In genomic region chr6:121242386-121242785, GRCh38 we compare ENCODE assay signal across 34 cellular contexts.
"Had no signal": no experiment of that assay in that cellular context is flagged by ENCODE, and none has a peak within 500 bp of the region (broad histone marks: within the 10 kb centered on the region; RNA-seq: fewer than 3 reads in every experiment).

No MANE protein-coding gene starts in this region.

- FAIRE-seq: astrocyte, colon, TTC549 had no signal

- H3K4me3 ChIP-seq: adrenal gland, body of pancreas, breast epithelium had no signal

- H3K27me3 ChIP-seq: adrenal gland, body of pancreas, brain microvascular endothelial cell, breast epithelium had no signal

- ATAC-seq: activated CD8-positive, alpha-beta T cell treated with anti-CD3 and anti-CD28 coated beads for 36 hours; activated naive CD4-positive, alpha-beta T cell treated with anti-CD3 and anti-CD28 coated beads, Interleukin-2, amount 50 U/mL, for 72 hours; activated T-cell treated with anti-CD3 and anti-CD28 coated beads, Interleukin-2, amount 50 U/mL, for 4 hours; activated T-cell treated with anti-CD3 and anti-CD28 coated beads, Interleukin-2, amount 50 U/mL, for 72 hours; activated T-helper 17 cell treated with anti-CD3 and anti-CD28 coated beads, Interleukin-2, amount 50 U/mL, for 72 hours; body of pancreas had no signal

- H3K27ac ChIP-seq: adrenal gland, body of pancreas, brain microvascular endothelial cell, breast epithelium, VCaP had no signal

- DNase-seq: activated B cell treated with CpG ODN at 0.5 μM for 24 hours; activated CD4-positive, alpha-beta memory T cell treated with anti-CD3 and anti-CD28 coated beads for 36 hours; activated CD4-positive, alpha-beta T cell treated with anti-CD3 and anti-CD28 coated beads for 4 hours; activated CD4-positive, alpha-beta T cell treated with anti-CD3 and anti-CD28 coated beads, Interleukin-2, amount 10 ng/mL, durations not matched to agents 24 days and 14 days; activated CD4-positive, alpha-beta T cell treated with anti-CD3 and anti-CD28 coated beads, Interleukin-2, amount 50 U/mL, for 1 hour; activated CD4-positive, alpha-beta T cell treated with anti-CD3 and anti-CD28 coated beads, Interleukin-2, amount 50 U/mL, for 4 hours; activated CD4-positive, CD25-positive, alpha-beta regulatory T cell treated with anti-CD3 and anti-CD28 coated beads, Interleukin-2, amount 50 U/mL, for 72 hours; activated CD8-positive, alpha-beta memory T cell treated with anti-CD3 and anti-CD28 coated beads, Interleukin-2, amount 50 U/mL, for 4 hours; activated CD8-positive, alpha-beta T cell treated with anti-CD3 and anti-CD28 coated beads for 36 hours; activated effector memory CD4-positive, alpha-beta T cell treated with anti-CD3 and anti-CD28 coated beads, Interleukin-2, amount 50 U/mL, for 16 hours; activated gamma-delta T cell treated with Interleukin-2 at 50 U/mL for 16 hours; activated naive CD4-positive, alpha-beta T cell; activated naive CD4-positive, alpha-beta T cell treated with anti-CD3 and anti-CD28 coated beads for 36 hours; activated naive CD4-positive, alpha-beta T cell treated with anti-CD3 and anti-CD28 coated beads, Interleukin-2, amount 50 U/mL, for 16 hours; activated naive CD8-positive, alpha-beta T cell treated with anti-CD3 and anti-CD28 coated beads for 36 hours; activated T-cell treated with anti-CD3 and anti-CD28 coated beads for 4 hours; activated T-cell treated with anti-CD3 and anti-CD28 coated beads, Interleukin-2, amount 50 U/mL, for 1 hour; activated T-cell treated with anti-CD3 and anti-CD28 coated beads, Interleukin-2, amount 50 U/mL, for 4 hours; activated T-cell treated with anti-CD3 and anti-CD28 coated beads, Interleukin-2, amount 50 U/mL, for 72 hours; adrenal gland; amniotic stem cell; aorta; body of pancreas; brain microvascular endothelial cell; central memory CD4-positive, alpha-beta T cell; T-helper 2 cell; T-helper 9 cell had no signal

- H3K36me3 ChIP-seq: adrenal gland, brain microvascular endothelial cell had no signal

- H3K4me1 ChIP-seq: adrenal gland, body of pancreas, breast epithelium had no signal
